8 cellular contexts compared by ENCODE assay signal in genomic region chr5:443239-444151, GRCh38. TPM values are rescaled to one million over a fixed set of nuclear protein-coding genes. Genes with fewer than 3 reads are reported as not detected.
A peak's percentile ranks its signal among the peaks of the same experiment; 100 is the strongest.
DNase-seq lines count a peak whose midpoint lies in the region; ATAC-seq and TF ChIP-seq lines count a peak whose summit lies in the region.

No MANE protein-coding gene starts in this region.

- H3K27me3 ChIP-seq in duodenal mucosa (ENCODE audit: control insufficient read depth in 1 of 2, insufficient read depth in 2 of 2, low read length in 2 of 2) (no peaks in the 10 kb centered on the region), mononuclear cell (ENCODE audit: insufficient read depth, low read length) (no peaks in the 10 kb centered on the region), tibial artery (peaks cover 0 to under 1% of the 10 kb centered on the region in 2 donors)

- peak; percentile 46 for DNase-seq in stimulated activated CD4-positive, alpha-beta T cell treated with anti-CD3 and anti-CD28 coated beads, Interleukin-15, amount 100 ng/mL, for 24 hours
- DNase-seq in stimulated activated CD4-positive, alpha-beta T cell treated with anti-CD3 and anti-CD28 coated beads, Interleukin-12 subunit alpha, Interleukin-12 subunit beta, amount 100 ng/mL, for 4 hours: no peak
- peak in 1 of 3 donors; percentile 15 for DNase-seq in T-helper 17 cell
- peak; percentile 18 to 68 for DNase-seq in tibial artery

- peaks cover 35% of the 10 kb centered on the region for H3K4me1 Mint-ChIP-seq in T-helper 17 cell

- H3K4me3 ChIP-seq in duodenal mucosa (ENCODE audit: low read depth in 1 of 2, low read length in 2 of 2) (peak overlapping the region; percentile 99 to 100), mononuclear cell (ENCODE audit: low read length) (peak overlapping the region; percentile 83), tibial artery (peak overlapping the region; percentile 75 to 99)

- intact Hi-C loops in tibial artery (cut with DNase I; ENCODE audit: low total_unique reads): no loop called here

- no peaks in the 10 kb centered on the region for H3K27me3 Mint-ChIP-seq in T-helper 17 cell

- peak; percentile 17 for ATAC-seq in HG03280 (IDR thresholded peaks at IDR 0.05; ENCODE audit: unreplicated experiment)
- ATAC-seq in T-helper 17 cell: peak; percentile 48
- ATAC-seq in GM21367 (IDR thresholded peaks at IDR 0.05; ENCODE audit: unreplicated experiment): no peak

- peak overlapping the region; percentile 95 for H3K4me3 Mint-ChIP-seq in T-helper 17 cell

- H3K9ac ChIP-seq in duodenal mucosa (ENCODE audit: low read depth in 1 of 2, low read length in 2 of 2): peak overlapping the region; percentile 86 to 97

- peaks cover 22 to 24% of the 10 kb centered on the region in 2 donors for H3K36me3 ChIP-seq in duodenal mucosa (ENCODE audit: control insufficient read depth in 1 of 2, insufficient read depth in 2 of 2, low read length in 2 of 2)
- peaks cover 14 to 29% (median 22%) of the 10 kb centered on the region in 3 donors for H3K36me3 ChIP-seq in tibial artery

- H3K27ac ChIP-seq in duodenal mucosa (ENCODE audit: low read depth, low read length) (peak overlapping the region; percentile 54), tibial artery (peak overlapping the region; percentile 78 to 94)

- no peaks in the 10 kb centered on the region for H3K9me3 ChIP-seq in T-helper 17 cell (ENCODE audit: control insufficient read depth, low read length, poor library complexity, severe bottlenecking)
- no peaks in the 10 kb centered on the region for H3K9me3 ChIP-seq in duodenal mucosa (ENCODE audit: control insufficient read depth in 1 of 2, low read length in 2 of 2)
- H3K9me3 ChIP-seq in mononuclear cell (ENCODE audit: low read depth, low read length): no peaks in the 10 kb centered on the region
- no peaks in the 10 kb centered on the region for H3K9me3 ChIP-seq in tibial artery

- peak overlapping the region; percentile 73 for H3K27ac Mint-ChIP-seq in T-helper 17 cell

- peaks cover 8% of the 10 kb centered on the region for H3K36me3 Mint-ChIP-seq in T-helper 17 cell (ENCODE audit: low read depth)

- TF ChIP-seq CTCF in tibial artery (IDR thresholded peaks at IDR 0.05): no peak

- H3K4me1 ChIP-seq in duodenal mucosa (ENCODE audit: control insufficient read depth in 1 of 2, insufficient read depth in 2 of 2, low read length in 2 of 2) (peaks cover 20 to 29% of the 10 kb centered on the region in 2 donors), mononuclear cell (ENCODE audit: insufficient read depth, low read length) (peaks cover 38% of the 10 kb centered on the region), tibial artery (peaks cover 0 to 26% (median 17%) of the 10 kb centered on the region in 4 donors)

RNA-seq across cellular contexts. Expression of gene EXOC3, which starts 0.5 kb away (rescaled TPM):
- total RNA-seq in T-helper 17 cell: 10 to 100 TPM; 71.3 to 86.3 TPM
- 31.8 TPM for total RNA-seq in mononuclear cell
